Comparison of ENCODE assay signal across 8 cellular contexts in the genomic region with DNA sequence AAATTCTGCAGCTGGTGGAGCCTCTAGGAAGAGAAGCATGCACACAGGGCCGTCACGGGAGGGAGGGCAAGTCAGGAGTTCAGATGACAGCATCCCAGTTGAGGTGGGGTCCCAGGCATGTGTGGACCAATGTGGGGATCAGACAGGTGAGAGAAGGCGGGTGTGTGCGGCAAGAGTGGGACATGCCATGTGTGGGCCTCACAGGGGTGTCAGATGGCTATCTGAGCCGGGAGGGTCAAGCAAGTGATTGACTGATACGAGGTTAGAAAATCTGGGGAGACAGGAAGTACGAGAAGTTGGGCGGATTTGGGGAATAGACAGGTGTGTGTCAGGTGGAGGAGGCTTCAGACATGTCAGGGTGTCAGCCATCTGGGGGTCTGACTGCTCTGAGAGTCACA. TPM values are rescaled to one million over a fixed set of nuclear protein-coding genes. Genes with fewer than 3 reads are reported as not detected.
DNase-seq lines count a peak whose midpoint lies in the region; ATAC-seq and TF ChIP-seq lines count a peak whose summit lies in the region.

No MANE protein-coding gene starts in this region.

- peaks cover 25% of the 10 kb centered on the region for H3K4me1 Mint-ChIP-seq in activated naive CD4-positive, alpha-beta T cell treated with anti-CD3 and anti-CD28 coated beads, Interleukin-2, amount 10 ng/mL, durations not matched to agents 7 days and 5 days
- H3K4me1 Mint-ChIP-seq in activated CD4-positive, alpha-beta memory T cell treated with anti-CD3 and anti-CD28 coated beads, Interleukin-2, amount 10 ng/mL, durations not matched to agents 7 days and 5 days, result peaks cover 30% of the 10 kb centered on the region
- peaks cover 16% of the 10 kb centered on the region for H3K4me1 Mint-ChIP-seq in glutamatergic neuron (ENCODE audit: low read depth, unreplicated experiment)
- peaks cover 26% of the 10 kb centered on the region for H3K4me1 Mint-ChIP-seq in stimulated activated naive CD8-positive, alpha-beta T cell treated with anti-CD3 and anti-CD28 coated beads, Interleukin-15, amount 100 ng/mL, for 72 hours

- TF ChIP-seq CTCF in glutamatergic neuron (IDR thresholded peaks at IDR 0.05; ENCODE audit: partially characterized antibody, unreplicated experiment), result no peak

- H3K27ac Mint-ChIP-seq in activated naive CD4-positive, alpha-beta T cell treated with anti-CD3 and anti-CD28 coated beads, Interleukin-2, amount 10 ng/mL, durations not matched to agents 7 days and 5 days, result peak overlapping the region; percentile 81
- peak overlapping the region; percentile 82 for H3K27ac Mint-ChIP-seq in activated CD4-positive, alpha-beta memory T cell treated with anti-CD3 and anti-CD28 coated beads, Interleukin-2, amount 10 ng/mL, durations not matched to agents 7 days and 5 days
- peak overlapping the region; percentile 11 for H3K27ac Mint-ChIP-seq in glutamatergic neuron (ENCODE audit: unreplicated experiment)
- peak overlapping the region in 1 of 2 donors; percentile 92 for H3K27ac Mint-ChIP-seq in stimulated activated naive CD8-positive, alpha-beta T cell treated with anti-CD3 and anti-CD28 coated beads, Interleukin-15, amount 100 ng/mL, for 72 hours

- POLR2A ChIA-PET in activated CD4-positive, alpha-beta memory T cell treated with anti-CD3 and anti-CD28 coated beads, Interleukin-2, amount 10 ng/mL, durations not matched to agents 7 days and 5 days (lab: Charles Lee), result interaction anchor here (1.5 to 1.6 kb wide), 2 partner anchors 9 to 14 kb away, joined by 5 to 9 read pairs; a partner anchor contains a TSS

- no peaks in the 10 kb centered on the region for H3K9me3 Mint-ChIP-seq in activated naive CD4-positive, alpha-beta T cell treated with anti-CD3 and anti-CD28 coated beads, Interleukin-2, amount 10 ng/mL, durations not matched to agents 7 days and 5 days
- no peaks in the 10 kb centered on the region for H3K9me3 Mint-ChIP-seq in activated CD4-positive, alpha-beta memory T cell treated with anti-CD3 and anti-CD28 coated beads, Interleukin-2, amount 10 ng/mL, durations not matched to agents 7 days and 5 days
- H3K9me3 Mint-ChIP-seq in glutamatergic neuron (ENCODE audit: unreplicated experiment), result no peaks in the 10 kb centered on the region
- H3K9me3 Mint-ChIP-seq in stimulated activated naive CD8-positive, alpha-beta T cell treated with anti-CD3 and anti-CD28 coated beads, Interleukin-15, amount 100 ng/mL, for 72 hours, result no peaks in the 10 kb centered on the region

- CTCF ChIA-PET in activated naive CD4-positive, alpha-beta T cell treated with anti-CD3 and anti-CD28 coated beads, Interleukin-2, amount 10 ng/mL, durations not matched to agents 7 days and 5 days (lab: Charles Lee), result interaction anchor here (1.1 to 1.9 kb wide), 3 partner anchors 9 to 217 kb away, joined by 4 to 8 read pairs (median 5); a partner anchor contains a TSS
- CTCF ChIA-PET in activated CD4-positive, alpha-beta memory T cell treated with anti-CD3 and anti-CD28 coated beads, Interleukin-2, amount 10 ng/mL, durations not matched to agents 7 days and 5 days (lab: Charles Lee), result interaction anchor here (0.9 kb wide), 1 partner anchor 14 kb away, joined by 5 read pairs; a partner anchor contains a TSS

- ATAC-seq in stimulated activated naive CD8-positive, alpha-beta T cell treated with anti-CD3 and anti-CD28 coated beads, Interleukin-15, amount 100 ng/mL, for 72 hours, result peak; percentile 4

- DNase-seq in activated naive CD4-positive, alpha-beta T cell treated with anti-CD3 and anti-CD28 coated beads, Interleukin-2, amount 10 ng/mL, durations not matched to agents 7 days and 5 days, result no peak
- no peak for DNase-seq in activated naive CD4-positive, alpha-beta T cell treated with anti-CD3 and anti-CD28 coated beads, Interleukin-2, amount 50 U/mL, for 16 hours
- no peak for DNase-seq in activated CD4-positive, alpha-beta memory T cell treated with anti-CD3 and anti-CD28 coated beads, Interleukin-2, amount 10 ng/mL, durations not matched to agents 7 days and 5 days
- no peak for DNase-seq in glutamatergic neuron
- DNase-seq in stimulated activated naive CD8-positive, alpha-beta T cell treated with anti-CD3 and anti-CD28 coated beads, Interleukin-15, amount 100 ng/mL, for 72 hours, result no peak
- DNase-seq in NCI-H82 treated with DMSO at 0.1 percent for 48 hours (lab: John Stamatoyannopoulos, UW; ENCODE audit: unreplicated experiment), result no peak
- no peak for DNase-seq in activated CD4-positive, alpha-beta T cell treated with anti-CD3 and anti-CD28 coated beads, Interleukin-2, amount 50 U/mL, for 1 hour
- no peak for DNase-seq in stimulated activated CD4-positive, alpha-beta T cell treated with anti-CD3 and anti-CD28 coated beads, Interleukin-12 subunit alpha, Interleukin-12 subunit beta, amount 100 ng/mL, for 4 hours

- H3K4me3 Mint-ChIP-seq in activated naive CD4-positive, alpha-beta T cell treated with anti-CD3 and anti-CD28 coated beads, Interleukin-2, amount 10 ng/mL, durations not matched to agents 7 days and 5 days, result peak overlapping the region; percentile 76
- peak overlapping the region; percentile 72 for H3K4me3 Mint-ChIP-seq in activated CD4-positive, alpha-beta memory T cell treated with anti-CD3 and anti-CD28 coated beads, Interleukin-2, amount 10 ng/mL, durations not matched to agents 7 days and 5 days
- peak overlapping the region; percentile 83 for H3K4me3 Mint-ChIP-seq in glutamatergic neuron (ENCODE audit: unreplicated experiment)
- H3K4me3 Mint-ChIP-seq in stimulated activated naive CD8-positive, alpha-beta T cell treated with anti-CD3 and anti-CD28 coated beads, Interleukin-15, amount 100 ng/mL, for 72 hours, result peak overlapping the region; percentile 81 to 84

- peaks cover 26% of the 10 kb centered on the region for H3K27me3 Mint-ChIP-seq in activated naive CD4-positive, alpha-beta T cell treated with anti-CD3 and anti-CD28 coated beads, Interleukin-2, amount 10 ng/mL, durations not matched to agents 7 days and 5 days
- no peaks in the 10 kb centered on the region for H3K27me3 Mint-ChIP-seq in activated CD4-positive, alpha-beta memory T cell treated with anti-CD3 and anti-CD28 coated beads, Interleukin-2, amount 10 ng/mL, durations not matched to agents 7 days and 5 days
- peaks cover 1% of the 10 kb centered on the region for H3K27me3 Mint-ChIP-seq in glutamatergic neuron (ENCODE audit: unreplicated experiment)
- peaks cover 8% of the 10 kb centered on the region for H3K27me3 Mint-ChIP-seq in stimulated activated naive CD8-positive, alpha-beta T cell treated with anti-CD3 and anti-CD28 coated beads, Interleukin-15, amount 100 ng/mL, for 72 hours

- H3K36me3 Mint-ChIP-seq in activated naive CD4-positive, alpha-beta T cell treated with anti-CD3 and anti-CD28 coated beads, Interleukin-2, amount 10 ng/mL, durations not matched to agents 7 days and 5 days, result no peaks in the 10 kb centered on the region
- H3K36me3 Mint-ChIP-seq in activated CD4-positive, alpha-beta memory T cell treated with anti-CD3 and anti-CD28 coated beads, Interleukin-2, amount 10 ng/mL, durations not matched to agents 7 days and 5 days (ENCODE audit: low read depth), result peaks cover 21% of the 10 kb centered on the region
- H3K36me3 Mint-ChIP-seq in glutamatergic neuron (ENCODE audit: unreplicated experiment), result no peaks in the 10 kb centered on the region

RNA-seq across cellular contexts. Expression of a gene that starts 8.9 kb away (rescaled TPM):
- 10 to 100 TPM; 19.5 to 20.0 TPM for total RNA-seq in activated CD4-positive, alpha-beta memory T cell treated with anti-CD3 and anti-CD28 coated beads, Interleukin-2, amount 10 ng/mL, durations not matched to agents 7 days and 5 days
- total RNA-seq in glutamatergic neuron (ENCODE audit: unreplicated experiment), result not detected

RNA-seq across cellular contexts. Expression of a gene that starts 14.3 kb away (rescaled TPM):
- total RNA-seq in activated CD4-positive, alpha-beta memory T cell treated with anti-CD3 and anti-CD28 coated beads, Interleukin-2, amount 10 ng/mL, durations not matched to agents 7 days and 5 days, result 10 to 100 TPM; 34.7 to 36.5 TPM
- total RNA-seq in glutamatergic neuron (ENCODE audit: unreplicated experiment), result 5.8 TPM

RNA-seq across cellular contexts. Expression of a gene that starts 16.3 kb away (rescaled TPM):
- total RNA-seq in activated CD4-positive, alpha-beta memory T cell treated with anti-CD3 and anti-CD28 coated beads, Interleukin-2, amount 10 ng/mL, durations not matched to agents 7 days and 5 days, result 1 to 10 TPM; 2.6 to 3.9 TPM
- 117 TPM for total RNA-seq in glutamatergic neuron (ENCODE audit: unreplicated experiment)

RNA-seq across cellular contexts. Expression of a gene that starts 28.6 kb away (rescaled TPM):
- total RNA-seq in activated CD4-positive, alpha-beta memory T cell treated with anti-CD3 and anti-CD28 coated beads, Interleukin-2, amount 10 ng/mL, durations not matched to agents 7 days and 5 days, result 1 to 10 TPM; 2.1 to 3.8 TPM
- 8.7 TPM for total RNA-seq in glutamatergic neuron (ENCODE audit: unreplicated experiment)

RNA-seq across cellular contexts. Expression of a gene that starts 29.3 kb away (rescaled TPM):
- total RNA-seq in activated CD4-positive, alpha-beta memory T cell treated with anti-CD3 and anti-CD28 coated beads, Interleukin-2, amount 10 ng/mL, durations not matched to agents 7 days and 5 days, result under 1 TPM; 0.28 to 0.40 TPM
- total RNA-seq in glutamatergic neuron (ENCODE audit: unreplicated experiment), result 2.0 TPM

Comparison
In these comparisons a context has a peak if more than half of its experiments do, and no peak if none do; other contexts are left out.
1. RNA of a gene that starts 8.9 kb away (total RNA-seq): 19.5 to 20.0 TPM in activated CD4-positive, alpha-beta memory T cell treated with anti-CD3 and anti-CD28 coated beads, Interleukin-2, amount 10 ng/mL, durations not matched to agents 7 days and 5 days; not detected in glutamatergic neuron (single experiment); every median in the first group is over 10 times any median in the second.
2. RNA of a gene that starts 16.3 kb away (total RNA-seq): 117 TPM in glutamatergic neuron (single experiment); 2.6 to 3.9 TPM in activated CD4-positive, alpha-beta memory T cell treated with anti-CD3 and anti-CD28 coated beads, Interleukin-2, amount 10 ng/mL, durations not matched to agents 7 days and 5 days; every median in the first group is over 10 times any median in the second.
3. Peak in every context shown above with its lines, with median percentiles within 50 percentile points of each other: H3K4me3 Mint-ChIP-seq.